Comparison of ENCODE assay signal across 14 cellular contexts in the genomic region with DNA sequence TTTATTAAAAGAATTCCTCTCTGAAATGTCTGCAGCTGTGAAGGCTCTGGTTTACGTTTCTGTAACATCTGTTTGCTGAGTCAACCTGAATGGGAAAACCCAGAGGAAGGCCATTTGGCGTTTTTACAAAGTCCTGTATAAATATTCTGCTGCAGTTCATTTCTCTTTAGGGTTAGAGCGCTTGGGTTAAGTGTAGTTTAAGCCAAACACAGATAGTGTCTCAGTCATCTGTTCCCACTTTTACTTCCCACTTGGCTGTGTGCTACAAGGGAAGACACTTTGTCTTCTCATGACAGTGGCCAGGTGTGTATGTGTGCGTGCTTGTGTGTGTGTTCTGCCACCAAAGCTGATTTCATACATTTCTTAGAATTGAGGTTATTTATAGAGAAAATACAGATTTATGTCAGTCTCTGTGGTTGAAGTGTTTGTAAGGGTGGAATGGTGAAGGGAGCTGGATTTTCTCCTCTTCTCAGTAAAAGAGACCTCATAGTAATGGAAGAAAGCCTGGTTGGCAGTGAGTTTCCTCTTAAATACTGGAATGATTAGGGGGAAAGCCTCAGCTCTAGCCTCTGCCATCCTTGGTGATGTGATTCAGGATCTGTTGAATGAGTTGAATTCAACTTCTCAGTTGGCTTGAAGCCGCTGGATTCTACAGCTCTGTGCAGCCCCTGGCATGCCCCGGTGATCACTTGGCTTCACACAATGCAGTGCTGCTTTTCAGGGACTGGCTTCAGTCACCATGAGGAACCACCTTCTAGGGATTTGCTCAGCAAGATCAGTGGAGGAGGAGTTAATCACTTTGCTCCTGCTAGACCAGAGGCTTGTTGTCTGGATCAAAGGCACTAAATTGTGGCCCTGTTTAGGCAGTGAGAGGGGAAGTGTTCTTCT. TPM values are rescaled to one million over a fixed set of nuclear protein-coding genes. Genes with fewer than 3 reads are reported as not detected.
DNase-seq lines count a peak whose midpoint lies in the region; ATAC-seq and TF ChIP-seq lines count a peak whose summit lies in the region.
"Had no signal": no experiment of that assay in that cellular context is flagged by ENCODE, and none has a peak within 500 bp of the region (broad histone marks: within the 10 kb centered on the region; RNA-seq: fewer than 3 reads in every experiment).

No MANE protein-coding gene starts in this region.

- H3K4me1 Mint-ChIP-seq in effector memory CD8-positive, alpha-beta T cell (ENCODE audit: low read depth in 2 of 2) = peaks cover 28 to 32% of the 10 kb centered on the region in 2 donors
- peaks cover 13% of the 10 kb centered on the region for H3K4me1 Mint-ChIP-seq in neural progenitor cell

- no peak overlapping the region for H2AFZ ChIP-seq in neural progenitor cell (replicated peaks)

- H3K27ac Mint-ChIP-seq in effector memory CD8-positive, alpha-beta T cell = peak overlapping the region; percentile 35 to 65
- H3K27ac Mint-ChIP-seq in neural progenitor cell = no peak overlapping the region

- peak; percentile 19 for DNase-seq in ELR (ENCODE audit: low read depth)
- DNase-seq in LHCN-M2 (ENCODE audit: low read depth) = peak; percentile 76
- DNase-seq in effector memory CD8-positive, alpha-beta T cell = no peak
- DNase-seq in neural progenitor cell (ENCODE audit: low spot score) = peak; percentile 33
- no peak for DNase-seq in NCI-H446 (lab: John Stamatoyannopoulos, UW)
- no peak for DNase-seq in G401 (ENCODE audit: low spot score)
- DNase-seq in suprapubic skin (ENCODE audit: low spot score in 2 of 2) = no peak
- DNase-seq: activated CD8-positive, alpha-beta memory T cell treated with anti-CD3 and anti-CD28 coated beads for 24 hours; DMS53; dorsolateral prefrontal cortex; NCI-H2227 treated with DMSO at 0.1 percent for 48 hours; SIG-M5 had no signal

- ATAC-seq in effector memory CD8-positive, alpha-beta T cell (replicated peaks) = no peak
- ATAC-seq in GM21381 (IDR thresholded peaks at IDR 0.05; ENCODE audit: unreplicated experiment) = no peak
- ATAC-seq: K562 had no signal

- TF ChIP-seq POLR2A in suprapubic skin (IDR thresholded peaks at IDR 0.05) = no peak

- H3K36me3 ChIP-seq in neural progenitor cell = peaks cover 15% of the 10 kb centered on the region
- H3K36me3 ChIP-seq in suprapubic skin = peaks cover 79% of the 10 kb centered on the region

- peaks cover 50% of the 10 kb centered on the region for H3F3A ChIP-seq in neural progenitor cell (ENCODE audit: low read depth)

- no peak overlapping the region for H3K4me2 ChIP-seq in neural progenitor cell

- peaks cover 11% of the 10 kb centered on the region for H3K4me1 ChIP-seq in neural progenitor cell
- peaks cover 17% of the 10 kb centered on the region for H3K4me1 ChIP-seq in suprapubic skin

- no peak overlapping the region for H3K4me3 Mint-ChIP-seq in effector memory CD8-positive, alpha-beta T cell
- H3K4me3 Mint-ChIP-seq in neural progenitor cell = no peak overlapping the region

- no peak for TF ChIP-seq CTCF in neural progenitor cell (IDR thresholded peaks at IDR 0.05)
- TF ChIP-seq CTCF in suprapubic skin (IDR thresholded peaks at IDR 0.05) = no peak

- TF ChIP-seq EP300 in suprapubic skin (IDR thresholded peaks at IDR 0.05) = no peak

- H3K9me3 Mint-ChIP-seq in effector memory CD8-positive, alpha-beta T cell = no peaks in the 10 kb centered on the region
- no peaks in the 10 kb centered on the region for H3K9me3 Mint-ChIP-seq in neural progenitor cell

- H3K27me3 Mint-ChIP-seq in effector memory CD8-positive, alpha-beta T cell = no peaks in the 10 kb centered on the region
- H3K27me3 Mint-ChIP-seq in neural progenitor cell (ENCODE audit: insufficient read depth, low read depth) = peaks cover 2% of the 10 kb centered on the region

- H3K36me3 Mint-ChIP-seq in effector memory CD8-positive, alpha-beta T cell (ENCODE audit: insufficient read depth) = peaks cover 61% of the 10 kb centered on the region
- peaks cover 45% of the 10 kb centered on the region for H3K36me3 Mint-ChIP-seq in neural progenitor cell

- H3K9me3 ChIP-seq in neural progenitor cell (ENCODE audit: low read depth) = no peaks in the 10 kb centered on the region
- no peaks in the 10 kb centered on the region for H3K9me3 ChIP-seq in suprapubic skin

- peaks cover 33% of the 10 kb centered on the region for H4K20me1 ChIP-seq in neural progenitor cell (ENCODE audit: low read depth)

- in situ Hi-C loops in G401 (cut with HindIII; ENCODE audit: low sequenced_read_pairs) = no loop called here

- H3K79me2 ChIP-seq in neural progenitor cell (ENCODE audit: low read depth) = peaks cover 39% of the 10 kb centered on the region

- H3K27me3 ChIP-seq in neural progenitor cell = no peaks in the 10 kb centered on the region
- H3K27me3 ChIP-seq in suprapubic skin = no peaks in the 10 kb centered on the region
- H3K27me3 ChIP-seq: dorsolateral prefrontal cortex had no signal

- H3K27ac ChIP-seq in neural progenitor cell (peak overlapping the region; percentile 47), suprapubic skin (no peak overlapping the region)

- 57% methylated on average over 6 of the region's 6 CpGs for WGBS in suprapubic skin

- no peak overlapping the region for H3K9ac ChIP-seq in neural progenitor cell

- H3K4me3 ChIP-seq in neural progenitor cell (no peak overlapping the region), suprapubic skin (no peak overlapping the region)
- H3K4me3 ChIP-seq: dorsolateral prefrontal cortex, K562 had no signal

RNA-seq across cellular contexts. Expression of a gene that starts 50.6 kb away (rescaled TPM):
- total RNA-seq in LHCN-M2 (2014; rRNA removed) (17.6 and 20.5 TPM in 2 replicates), neural progenitor cell (ENCODE audit: low replicate concordance) (46.2 and 55.9 TPM in 2 replicates), suprapubic skin (10 to 100 TPM; 14.0 to 38.5 (median 26.0) TPM)
- 11.0 TPM for polyA plus RNA-seq in LHCN-M2 (2012)
- total RNA-seq in G401 (2014; rRNA removed; shearing (Covaris generic)) = 17.5 and 34.5 TPM in 2 replicates

Comparison
In these comparisons a context has a peak if more than half of its experiments do, and no peak if none do; other contexts are left out.
1. DNase-seq: peak in ELR (single experiment), LHCN-M2 (single experiment) and neural progenitor cell (single experiment); none in effector memory CD8-positive, alpha-beta T cell (0 of 3), NCI-H446 (0 of 2), G401 (single experiment) and suprapubic skin (0 of 2).